8 cellular contexts compared by ENCODE assay signal in genomic region chr5:32232441-32233219, GRCh38. TPM values are rescaled to one million over a fixed set of nuclear protein-coding genes. Genes with fewer than 3 reads are reported as not detected.
A peak's percentile ranks its signal among the peaks of the same experiment; 100 is the strongest.
DNase-seq lines count a peak whose midpoint lies in the region; ATAC-seq and TF ChIP-seq lines count a peak whose summit lies in the region.

No MANE protein-coding gene starts in this region.

- H4K20me1 ChIP-seq in GM23338 (replicated peaks; ENCODE audit: insufficient read depth): no peaks in the 10 kb centered on the region; the same call in 1 of the 2 replicates

- ATAC-seq in GM23338: peak; percentile 92

- no peaks in the 10 kb centered on the region for H3K9me2 ChIP-seq in GM23338 (ENCODE audit: insufficient read depth)

- H2AFZ ChIP-seq in GM23338: no peak overlapping the region

- H3K27me3 Mint-ChIP-seq in GM23338 (ENCODE audit: insufficient read depth, low read depth, poor library complexity): peaks cover 8% of the 10 kb centered on the region

- H3K36me3 Mint-ChIP-seq in GM23338 (ENCODE audit: low read depth): peaks cover 64% of the 10 kb centered on the region

- H3K9me3 Mint-ChIP-seq in GM23338: no peaks in the 10 kb centered on the region

- H3K27me3 ChIP-seq in GM23338 (ENCODE audit: insufficient read depth): no peaks in the 10 kb centered on the region

- no peaks in the 10 kb centered on the region for H3K79me2 ChIP-seq in GM23338 (replicated peaks; ENCODE audit: insufficient read depth)

- peak; percentile 78 to 88 for TF ChIP-seq CTCF in GM23338 (conservative IDR thresholded peaks at IDR 0.05; ENCODE audit: low read depth in 2 of 2)

- no peak overlapping the region for H3K4me2 ChIP-seq in GM23338

- H3K4me1 Mint-ChIP-seq in GM23338: peaks cover 7% of the 10 kb centered on the region

- peaks cover 7% of the 10 kb centered on the region for H3K36me3 ChIP-seq in GM23338 (ENCODE audit: insufficient read depth)

- peak; percentile 66 for DNase-seq in ELF-1 (ENCODE audit: low read depth, low spot score)
- DNase-seq in GM23338 (ENCODE audit: low spot score): peak; percentile 88
- peak; percentile 41 for DNase-seq in LoVo (ENCODE audit: low spot score)
- peak; percentile 63 for DNase-seq in SHP77 treated with DMSO at 0.1 percent for 48 hours (lab: John Stamatoyannopoulos, UW)
- peak; percentile 62 for DNase-seq in activated gamma-delta T cell treated with anti-CD3 and anti-CD28 coated beads, Interleukin-2, amount 50 U/mL, for 16 hours (ENCODE audit: low read depth)
- peak; percentile 50 for DNase-seq in foreskin melanocyte
- DNase-seq in occipital lobe (lab: John Stamatoyannopoulos, UW): peak; percentile 61
- peak in 48 of 49 donors; percentile 11 to 85 (median 70) for DNase-seq in substantia nigra (lab: John Stamatoyannopoulos, UW)

- H3K4me3 Mint-ChIP-seq in GM23338: no peak overlapping the region

- H3K27ac Mint-ChIP-seq in GM23338: no peak overlapping the region

- H3F3A ChIP-seq in GM23338 (replicated peaks; ENCODE audit: low read depth): peaks cover 6% of the 10 kb centered on the region; the same call in 1 of the 2 replicates

- no peak overlapping the region for H3K4me3 ChIP-seq in GM23338

- H3K4me1 ChIP-seq in GM23338 (ENCODE audit: insufficient read depth): no peaks in the 10 kb centered on the region

- H3K27ac ChIP-seq in GM23338 (ENCODE audit: low read depth) (peak overlapping the region; percentile 50; the same call in 1 of the 2 replicates), substantia nigra (ENCODE audit: low read depth, low read length, poor library complexity, severe bottlenecking) (peak overlapping the region; percentile 11)

TF ChIP-seq in GM23338, 12 proteins besides CTCF, POLR2A, EP300 and RAD21:
- TF ChIP-seq NANOG (IDR thresholded peaks at IDR 0.05; ENCODE audit: borderline replicate concordance) (no peak), REST (IDR thresholded peaks at IDR 0.05; ENCODE audit: unreplicated experiment) (no peak), JUNB (IDR thresholded peaks at IDR 0.05; ENCODE audit: unreplicated experiment) (no peak), STAT1 (IDR thresholded peaks at IDR 0.05; ENCODE audit: unreplicated experiment) (no peak), EZH2 (IDR thresholded peaks at IDR 0.05; ENCODE audit: low read depth, unreplicated experiment) (no peak), EZH2phosphoT487 (IDR thresholded peaks at IDR 0.05; ENCODE audit: unreplicated experiment) (no peak), ZNF462 (CRISPR knock-in tag; IDR thresholded peaks at IDR 0.05) (no peak), ZNF331 (CRISPR knock-in tag; IDR thresholded peaks at IDR 0.05; ENCODE audit: low read depth) (no peak), ZNF114 (CRISPR knock-in tag; IDR thresholded peaks at IDR 0.05) (no peak), ETS1 (IDR thresholded peaks at IDR 0.05) (no peak)

RNA-seq across cellular contexts. Expression of gene GOLPH3, which starts 58.5 kb away (rescaled TPM):
- 96.1 and 113 TPM in 2 replicates for total RNA-seq in GM23338 (2014; rRNA removed; shearing (Covaris generic))
- 61.7 and 68.5 TPM in 2 replicates for polyA plus RNA-seq in GM23338 (2016; fragmentation: Nextera tagmentation; extraction: Ambion mirVana)
- total RNA-seq in occipital lobe: 69.7 TPM
